ENCODE assay signal across 8 cellular contexts in the genomic region with DNA sequence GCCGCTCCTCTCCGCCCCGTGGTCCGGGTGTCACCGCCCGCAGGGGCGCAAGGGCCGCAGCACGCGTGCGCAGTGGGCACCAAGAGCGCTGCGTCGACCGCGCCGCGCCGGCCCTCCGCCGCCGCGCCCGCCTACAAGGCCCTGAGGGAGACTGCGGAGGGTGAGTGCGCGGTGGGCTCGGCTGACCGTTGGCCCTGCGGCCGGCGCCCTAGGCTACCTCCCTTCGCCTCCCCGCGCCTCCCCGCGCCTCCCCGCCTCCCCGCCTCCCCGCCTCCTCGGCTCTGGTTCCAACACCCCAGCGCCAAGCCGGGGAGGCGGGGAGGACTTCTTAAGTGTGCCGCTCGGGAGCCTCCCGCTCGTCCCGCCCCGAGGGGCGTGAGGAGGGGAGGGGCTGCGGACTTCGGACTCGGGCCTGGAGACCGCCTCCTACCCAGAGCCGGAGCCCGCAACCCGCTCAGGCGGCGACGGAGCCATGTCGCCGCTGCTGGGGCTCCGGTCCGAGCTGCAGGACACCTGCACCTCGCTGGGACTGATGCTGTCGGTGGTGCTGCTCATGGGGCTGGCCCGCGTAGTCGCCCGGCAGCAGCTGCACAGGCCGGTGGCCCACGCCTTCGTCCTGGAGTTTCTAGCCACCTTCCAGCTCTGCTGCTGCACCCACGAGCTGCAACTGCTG. TPM values are rescaled to one million over a fixed set of nuclear protein-coding genes. Genes with fewer than 3 reads are reported as not detected.
DNase-seq lines count a peak whose midpoint lies in the region; ATAC-seq and TF ChIP-seq lines count a peak whose summit lies in the region.

A gene with protein sequence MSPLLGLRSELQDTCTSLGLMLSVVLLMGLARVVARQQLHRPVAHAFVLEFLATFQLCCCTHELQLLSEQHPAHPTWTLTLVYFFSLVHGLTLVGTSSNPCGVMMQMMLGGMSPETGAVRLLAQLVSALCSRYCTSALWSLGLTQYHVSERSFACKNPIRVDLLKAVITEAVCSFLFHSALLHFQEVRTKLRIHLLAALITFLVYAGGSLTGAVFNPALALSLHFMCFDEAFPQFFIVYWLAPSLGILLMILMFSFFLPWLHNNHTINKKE (plus strand): TSS at position 433 of the 673 bp plus-strand sequence. CDS start 40 bp downstream, at position 473.

- H3K9ac ChIP-seq in mesenchymal stem cell (ENCODE audit: low read length), result peak within 1 kb of the TSS; percentile 91

- H3K27me3 ChIP-seq in mesenchymal stem cell (ENCODE audit: control insufficient read depth in 1 of 2, insufficient read depth in 1 of 2, low read length in 2 of 2), result no peaks in the 10 kb centered on the region

- peak within 1 kb of the TSS; percentile 45 for H4K8ac ChIP-seq in mesenchymal stem cell (ENCODE audit: low read length)

- H2AFZ ChIP-seq in mesenchymal stem cell (ENCODE audit: low read depth, low read length), result peak within 1 kb of the TSS; percentile 94

- H2BK120ac ChIP-seq in mesenchymal stem cell (ENCODE audit: low read depth, low read length), result peak within 1 kb of the TSS; percentile 68

- H2BK15ac ChIP-seq in mesenchymal stem cell (ENCODE audit: low read depth, poor library complexity, severe bottlenecking), result no peak within 1 kb of the TSS

- H3K4me3 ChIP-seq in mesenchymal stem cell (ENCODE audit: insufficient read depth in 1 of 2, low read depth in 1 of 2, low read length in 2 of 2), result peak within 1 kb of the TSS; percentile 59 to 89

- TF ChIP-seq CTCF in C4-2B (conservative IDR thresholded peaks at IDR 0.05), result no peak

- no peak within 1 kb of the TSS for H3K23ac ChIP-seq in mesenchymal stem cell (ENCODE audit: low read length in 2 of 2)

- WGBS in mesenchymal stem cell, result 0% methylated on average over 44 of the region's 75 CpGs

- H3K36me3 ChIP-seq in mesenchymal stem cell (ENCODE audit: control insufficient read depth in 1 of 2, insufficient read depth in 2 of 2, low read depth in 1 of 2, low read length in 2 of 2), result peaks cover 0 to 4% of the 10 kb centered on the region in 2 experiments

- no peaks in the 10 kb centered on the region for H3K36me3 Mint-ChIP-seq in activated CD8-positive, alpha-beta T cell treated with anti-CD3 and anti-CD28 coated beads, Interleukin-2, amount 10 ng/mL, durations not matched to agents 7 days and 5 days (ENCODE audit: low read depth)
- peaks cover 9% of the 10 kb centered on the region for H3K36me3 Mint-ChIP-seq in effector memory CD8-positive, alpha-beta T cell (ENCODE audit: insufficient read depth)

- H2AK5ac ChIP-seq in mesenchymal stem cell (ENCODE audit: low read length, severe bottlenecking), result no peak within 1 kb of the TSS

- H3K4me1 ChIP-seq in mesenchymal stem cell (ENCODE audit: control insufficient read depth, insufficient read depth, low read depth, low read length), result peaks cover 9% of the 10 kb centered on the region

- peak within 1 kb of the TSS in 1 of 2 experiments; percentile 5 for H3K4ac ChIP-seq in mesenchymal stem cell (ENCODE audit: low read depth in 1 of 2, low read length in 2 of 2)

- DNase-seq in NCI-H748 (lab: John Stamatoyannopoulos, UW; ENCODE audit: unreplicated experiment), result peak; percentile 84
- DNase-seq in activated CD8-positive, alpha-beta T cell treated with anti-CD3 and anti-CD28 coated beads, Interleukin-2, amount 10 ng/mL, durations not matched to agents 7 days and 5 days, result peak; percentile 64
- peak; percentile 11 to 36 (median 11) for DNase-seq in effector memory CD8-positive, alpha-beta T cell
- peak; percentile 88 for DNase-seq in mesenchymal stem cell
- peak; percentile 26 for DNase-seq in stimulated activated CD8-positive, alpha-beta memory T cell treated with anti-CD3 and anti-CD28 coated beads, Interleukin-12 subunit alpha, Interleukin-12 subunit beta, amount 100 ng/mL, for 1 hour (ENCODE audit: low read depth)

- H3K4me1 Mint-ChIP-seq in activated CD8-positive, alpha-beta T cell treated with anti-CD3 and anti-CD28 coated beads, Interleukin-2, amount 10 ng/mL, durations not matched to agents 7 days and 5 days (ENCODE audit: low read depth), result peaks cover 19% of the 10 kb centered on the region
- peaks cover 15 to 17% of the 10 kb centered on the region in 2 donors for H3K4me1 Mint-ChIP-seq in effector memory CD8-positive, alpha-beta T cell (ENCODE audit: low read depth in 2 of 2)

- no peaks in the 10 kb centered on the region for H3K9me3 ChIP-seq in mesenchymal stem cell (ENCODE audit: control insufficient read depth, low read length)

- CTCF ChIA-PET in activated CD8-positive, alpha-beta T cell treated with anti-CD3 and anti-CD28 coated beads, Interleukin-2, amount 10 ng/mL, durations not matched to agents 7 days and 5 days (lab: Charles Lee), result interaction anchor here (0.6 to 1.7 kb wide), 6 partner anchors 13 to 405 kb away, joined by 3 to 8 read pairs (median 4); partner anchors contain the start of gene INTS4

- H3K4me3 Mint-ChIP-seq in activated CD8-positive, alpha-beta T cell treated with anti-CD3 and anti-CD28 coated beads, Interleukin-2, amount 10 ng/mL, durations not matched to agents 7 days and 5 days, result peak within 1 kb of the TSS; percentile 82
- peak within 1 kb of the TSS; percentile 88 to 91 for H3K4me3 Mint-ChIP-seq in effector memory CD8-positive, alpha-beta T cell

- H4K91ac ChIP-seq in mesenchymal stem cell (ENCODE audit: low read length), result no peak within 1 kb of the TSS

- H3K18ac ChIP-seq in mesenchymal stem cell (ENCODE audit: low read depth in 1 of 2, low read length in 2 of 2), result peak within 1 kb of the TSS; percentile 50 to 84

- no peaks in the 10 kb centered on the region for H3K9me3 Mint-ChIP-seq in activated CD8-positive, alpha-beta T cell treated with anti-CD3 and anti-CD28 coated beads, Interleukin-2, amount 10 ng/mL, durations not matched to agents 7 days and 5 days (ENCODE audit: insufficient read depth)
- no peaks in the 10 kb centered on the region for H3K9me3 Mint-ChIP-seq in effector memory CD8-positive, alpha-beta T cell

- H3K27ac Mint-ChIP-seq in activated CD8-positive, alpha-beta T cell treated with anti-CD3 and anti-CD28 coated beads, Interleukin-2, amount 10 ng/mL, durations not matched to agents 7 days and 5 days, result peak within 1 kb of the TSS; percentile 48
- peak within 1 kb of the TSS; percentile 55 to 71 for H3K27ac Mint-ChIP-seq in effector memory CD8-positive, alpha-beta T cell

- POLR2A ChIA-PET in activated CD8-positive, alpha-beta T cell treated with anti-CD3 and anti-CD28 coated beads, Interleukin-2, amount 10 ng/mL, durations not matched to agents 7 days and 5 days (lab: Charles Lee), result interaction anchor here (1.0 kb wide), 1 partner anchor 385 kb away, joined by 3 read pairs; no protein-coding TSS in a partner anchor

- H2BK5ac ChIP-seq in mesenchymal stem cell (ENCODE audit: low read depth, low read length, poor library complexity, severe bottlenecking), result no peak within 1 kb of the TSS

- H3K27me3 Mint-ChIP-seq in activated CD8-positive, alpha-beta T cell treated with anti-CD3 and anti-CD28 coated beads, Interleukin-2, amount 10 ng/mL, durations not matched to agents 7 days and 5 days (ENCODE audit: low read depth), result peaks cover 2% of the 10 kb centered on the region
- peaks cover 22 to 27% of the 10 kb centered on the region in 2 donors for H3K27me3 Mint-ChIP-seq in effector memory CD8-positive, alpha-beta T cell

- peak within 1 kb of the TSS; percentile 76 for H3K27ac ChIP-seq in C4-2B
- peak within 1 kb of the TSS; percentile 33 for H3K27ac ChIP-seq in mesenchymal stem cell (ENCODE audit: low read length, poor library complexity, severe bottlenecking)

- H2BK12ac ChIP-seq in mesenchymal stem cell (ENCODE audit: low read length in 2 of 2), result no peak within 1 kb of the TSS

- H3K14ac ChIP-seq in mesenchymal stem cell (ENCODE audit: low read length in 2 of 2), result peak within 1 kb of the TSS in 1 of 2 experiments; percentile 91

- no peaks in the 10 kb centered on the region for H3K79me1 ChIP-seq in mesenchymal stem cell (replicated peaks; ENCODE audit: low read length, poor library complexity, severe bottlenecking)

- peak within 1 kb of the TSS; percentile 62 for H3K4me2 ChIP-seq in mesenchymal stem cell (ENCODE audit: low read length, poor library complexity, severe bottlenecking)

- peak; percentile 89 for ATAC-seq in GM19351 (IDR thresholded peaks at IDR 0.05; ENCODE audit: unreplicated experiment)
- ATAC-seq in HG03460 (IDR thresholded peaks at IDR 0.05; ENCODE audit: unreplicated experiment), result peak; percentile 83
- peak; percentile 87 for ATAC-seq in activated CD8-positive, alpha-beta T cell treated with anti-CD3 and anti-CD28 coated beads, Interleukin-2, amount 10 ng/mL, durations not matched to agents 7 days and 5 days
- ATAC-seq in effector memory CD8-positive, alpha-beta T cell (replicated peaks), result peak; percentile 71

RNA-seq across cellular contexts. Expression of the gene that starts here (rescaled TPM):
- under 1 TPM; 0.21 to 0.39 TPM for total RNA-seq in activated CD8-positive, alpha-beta T cell treated with anti-CD3 and anti-CD28 coated beads, Interleukin-2, amount 10 ng/mL, durations not matched to agents 7 days and 5 days
- 0.40 TPM for polyA plus RNA-seq in mesenchymal stem cell (2013, experiment 1 of 2)
- 0.38 TPM for polyA plus RNA-seq in mesenchymal stem cell (2013, experiment 2 of 2)

Comparison
In these comparisons a context has a peak if more than half of its experiments do, and no peak if none do; other contexts are left out.
1. Peak in every context shown above with its lines: DNase-seq, ATAC-seq, H3K4me3 ChIP-seq and H3K27ac ChIP-seq.
2. Peak in DNase-seq and ATAC-seq in activated CD8-positive, alpha-beta T cell treated with anti-CD3 and anti-CD28 coated beads, Interleukin-2, amount 10 ng/mL, durations not matched to agents 7 days and 5 days; RNA of the gene not detected or under 1 TPM.
3. DNase-seq: peak in every context shown above with its lines; median percentile 88 in mesenchymal stem cell; 84 in NCI-H748; 64 in activated CD8-positive, alpha-beta T cell treated with anti-CD3 and anti-CD28 coated beads, Interleukin-2, amount 10 ng/mL, durations not matched to agents 7 days and 5 days; 26 in stimulated activated CD8-positive, alpha-beta memory T cell treated with anti-CD3 and anti-CD28 coated beads, Interleukin-12 subunit alpha, Interleukin-12 subunit beta, amount 100 ng/mL, for 1 hour; 11 in effector memory CD8-positive, alpha-beta T cell.